Comparison of ENCODE assay signal across 14 cellular contexts in the genomic region with DNA sequence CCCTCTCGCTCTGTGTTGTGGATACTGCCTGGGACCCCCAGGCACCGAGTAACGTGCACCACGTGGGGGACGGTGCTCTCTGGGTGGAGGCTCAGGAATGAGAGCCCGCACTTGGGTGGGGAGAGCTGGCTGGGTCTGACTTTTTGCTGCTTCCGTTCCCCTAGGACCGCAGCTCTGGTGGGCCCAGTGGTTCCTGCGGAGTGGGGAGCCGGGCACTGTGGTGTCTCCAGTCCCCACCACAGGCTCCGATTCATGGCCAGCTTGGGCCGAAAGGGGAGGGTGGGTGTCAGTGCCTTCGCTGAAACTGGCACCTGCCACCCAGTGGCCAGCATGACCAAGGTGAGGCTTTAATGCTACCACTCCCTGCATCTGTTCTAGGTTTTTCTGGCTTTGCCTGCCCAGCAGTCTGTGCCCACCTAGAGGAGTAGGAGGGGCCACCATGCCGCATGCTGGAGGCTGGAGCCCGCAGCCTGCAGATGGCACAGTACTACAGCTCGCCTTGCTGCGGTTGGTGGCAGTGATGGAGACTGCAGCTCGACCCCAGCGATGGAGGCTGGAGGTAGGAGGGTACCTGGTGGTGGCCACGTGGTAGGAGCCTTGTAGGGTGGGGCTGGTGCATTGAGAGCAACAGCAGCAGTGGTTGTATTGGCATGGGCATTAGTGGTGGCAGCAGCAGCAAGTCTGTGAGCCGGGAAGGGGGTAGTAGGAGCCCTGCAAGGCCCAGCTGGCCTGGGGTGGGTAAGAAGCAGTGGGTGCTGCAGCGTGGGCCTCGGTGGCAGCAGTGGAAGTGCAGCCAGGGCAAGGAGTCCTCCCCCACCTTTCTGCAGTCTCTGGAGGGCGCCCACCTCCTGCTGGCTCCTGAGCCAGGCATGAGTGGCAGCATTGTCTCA.
"Had no signal": no experiment of that assay in that cellular context is flagged by ENCODE, and none has a peak within 500 bp of the region (broad histone marks: within the 10 kb centered on the region; RNA-seq: fewer than 3 reads in every experiment).

No MANE protein-coding gene starts in this region.

- H3K27me3 Mint-ChIP-seq: memory B cell had no signal

- H3K36me3 ChIP-seq: pancreas, thoracic aorta, upper lobe of left lung had no signal

- H3K27ac Mint-ChIP-seq: activated naive CD8-positive, alpha-beta T cell treated with anti-CD3 and anti-CD28 coated beads, Interleukin-2, amount 10 ng/mL, durations not matched to agents 7 days and 5 days; activated T-helper 17 cell treated with anti-CD3 and anti-CD28 coated beads, Interleukin-2, amount 50 U/mL, for 72 hours; memory B cell had no signal

- H3K4me3 ChIP-seq: body of pancreas, mucosa of descending colon, pancreas, smooth muscle cell, thoracic aorta, upper lobe of left lung had no signal

- DNase-seq: activated CD4-positive, alpha-beta T cell treated with anti-CD3 and anti-CD28 coated beads, Interleukin-2, amount 50 U/mL, for 48 hours; activated naive CD4-positive, alpha-beta T cell; activated naive CD8-positive, alpha-beta T cell treated with anti-CD3 and anti-CD28 coated beads, Interleukin-2, amount 10 ng/mL, durations not matched to agents 7 days and 5 days; body of pancreas; mucosa of descending colon; naive B cell; stimulated activated CD4-positive, alpha-beta T cell treated with anti-CD3 and anti-CD28 coated beads, Interleukin-4, amount 100 ng/mL, for 1 hour had no signal

- H3K4me1 Mint-ChIP-seq: activated naive CD8-positive, alpha-beta T cell treated with anti-CD3 and anti-CD28 coated beads, Interleukin-2, amount 10 ng/mL, durations not matched to agents 7 days and 5 days had no signal

- H3K4me3 Mint-ChIP-seq: activated naive CD8-positive, alpha-beta T cell treated with anti-CD3 and anti-CD28 coated beads, Interleukin-2, amount 10 ng/mL, durations not matched to agents 7 days and 5 days; activated T-helper 17 cell treated with anti-CD3 and anti-CD28 coated beads, Interleukin-2, amount 50 U/mL, for 72 hours; memory B cell; naive B cell had no signal

- H3K27me3 ChIP-seq: pancreas, upper lobe of left lung had no signal

- H3K9me3 ChIP-seq: body of pancreas, mucosa of descending colon, pancreas, thoracic aorta, upper lobe of left lung had no signal

- H3K9me3 Mint-ChIP-seq: activated naive CD8-positive, alpha-beta T cell treated with anti-CD3 and anti-CD28 coated beads, Interleukin-2, amount 10 ng/mL, durations not matched to agents 7 days and 5 days; activated T-helper 17 cell treated with anti-CD3 and anti-CD28 coated beads, Interleukin-2, amount 50 U/mL, for 72 hours; memory B cell had no signal

- ATAC-seq: activated T-helper 17 cell treated with anti-CD3 and anti-CD28 coated beads, Interleukin-2, amount 50 U/mL, for 72 hours; body of pancreas; mucosa of descending colon; pancreas; sciatic nerve had no signal

- H3K4me1 ChIP-seq: body of pancreas, pancreas, upper lobe of left lung had no signal

- H3K27ac ChIP-seq: body of pancreas, pancreas, thoracic aorta, upper lobe of left lung had no signal

- FAIRE-seq: pancreas had no signal

- H3K4me2 ChIP-seq: smooth muscle cell had no signal

- H3K36me3 Mint-ChIP-seq: activated naive CD8-positive, alpha-beta T cell treated with anti-CD3 and anti-CD28 coated beads, Interleukin-2, amount 10 ng/mL, durations not matched to agents 7 days and 5 days; naive B cell had no signal
